23 cellular contexts compared by ENCODE assay signal in the genomic region with DNA sequence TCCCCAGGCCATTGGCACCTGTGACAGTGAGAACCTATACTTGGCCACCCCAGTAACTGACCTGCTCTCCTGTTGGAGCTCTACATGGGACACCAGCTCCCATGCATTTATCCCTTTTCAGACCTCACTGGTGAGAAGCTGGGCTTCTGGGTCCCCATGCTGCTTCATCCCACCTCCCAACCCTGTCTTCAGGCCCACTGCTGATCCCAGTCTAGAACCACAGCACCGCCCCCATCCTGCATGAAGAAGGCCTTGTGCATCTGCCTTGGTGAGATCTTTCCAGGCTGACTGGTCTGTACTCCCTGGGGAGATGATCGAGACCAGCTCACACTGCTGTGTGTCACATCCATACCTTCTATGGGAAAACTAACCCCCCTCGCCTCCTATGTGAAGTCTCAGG.
"Had no signal": no experiment of that assay in that cellular context is flagged by ENCODE, and none has a peak within 500 bp of the region (broad histone marks: within the 10 kb centered on the region; RNA-seq: fewer than 3 reads in every experiment).

No MANE protein-coding gene starts in this region.

- H3K9me3 Mint-ChIP-seq: activated T-cell treated with anti-CD3 and anti-CD28 coated beads, Interleukin-2, amount 50 U/mL, for 4 hours; central memory CD8-positive, alpha-beta T cell; neural progenitor cell had no signal

- H3K4me1 Mint-ChIP-seq: central memory CD8-positive, alpha-beta T cell had no signal

- H3K4me3 Mint-ChIP-seq: activated T-cell treated with anti-CD3 and anti-CD28 coated beads, Interleukin-2, amount 50 U/mL, for 4 hours; central memory CD8-positive, alpha-beta T cell; neural progenitor cell had no signal

- H3K4me1 ChIP-seq: esophagus squamous epithelium, neural progenitor cell, pancreas, right lobe of liver, tibial artery had no signal

- H3K27me3 ChIP-seq: brain microvascular endothelial cell, esophagus squamous epithelium, neural progenitor cell, pancreas, right lobe of liver, tibial artery had no signal

- DNase-seq: activated CD4-positive, alpha-beta T cell treated with anti-CD3 and anti-CD28 coated beads, Interleukin-2, amount 50 U/mL, for 48 hours; activated effector memory CD4-positive, alpha-beta T cell treated with Interleukin-2 at 50 U/mL for 16 hours; activated naive CD4-positive, alpha-beta T cell treated with anti-CD3 and anti-CD28 coated beads, Interleukin-2, amount 50 U/mL, for 16 hours; activated T-cell treated with anti-CD3 and anti-CD28 coated beads, Interleukin-2, amount 50 U/mL, for 4 hours; aorta; brain microvascular endothelial cell; cortex of kidney; effector CD4-positive, alpha-beta T cell; esophagus squamous epithelium; foreskin fibroblast; hippocampal formation; mammary epithelial cell; pancreas; right lobe of liver; SIG-M5; stimulated activated CD4-positive, alpha-beta T cell treated with anti-CD3 and anti-CD28 coated beads, Interleukin-4, amount 100 ng/mL, for 4 hours; stimulated activated naive CD4-positive, alpha-beta T cell; T-helper 1 cell; T-helper 9 cell; tibial artery had no signal

- H3K27ac Mint-ChIP-seq: neural progenitor cell had no signal

- H3K27me3 Mint-ChIP-seq: central memory CD8-positive, alpha-beta T cell had no signal

- H3K9me3 ChIP-seq: esophagus squamous epithelium, pancreas, right lobe of liver, tibial artery had no signal

- H3K36me3 Mint-ChIP-seq: neural progenitor cell had no signal

- ATAC-seq: activated T-cell treated with anti-CD3 and anti-CD28 coated beads, Interleukin-2, amount 50 U/mL, for 4 hours; pancreas; right lobe of liver; SK-N-SH treated with all-trans-retinoic acid at 6 μM for 48 hours had no signal

- H3K36me3 ChIP-seq: brain microvascular endothelial cell, esophagus squamous epithelium, neural progenitor cell, pancreas, right lobe of liver, tibial artery had no signal

- H3K27ac ChIP-seq: brain microvascular endothelial cell, esophagus squamous epithelium, neural progenitor cell, pancreas, right lobe of liver, tibial artery had no signal

- H3K4me3 ChIP-seq: esophagus squamous epithelium, neural progenitor cell, pancreas, right lobe of liver, tibial artery had no signal
